ENCODE assay signal across 8 cellular contexts in genomic region chr17:9576521-9577401, GRCh38. TPM values are rescaled to one million over a fixed set of nuclear protein-coding genes. Genes with fewer than 3 reads are reported as not detected.
DNase-seq lines count a peak whose midpoint lies in the region; ATAC-seq, FAIRE-seq and TF ChIP-seq lines count a peak whose summit lies in the region.

A gene with protein sequence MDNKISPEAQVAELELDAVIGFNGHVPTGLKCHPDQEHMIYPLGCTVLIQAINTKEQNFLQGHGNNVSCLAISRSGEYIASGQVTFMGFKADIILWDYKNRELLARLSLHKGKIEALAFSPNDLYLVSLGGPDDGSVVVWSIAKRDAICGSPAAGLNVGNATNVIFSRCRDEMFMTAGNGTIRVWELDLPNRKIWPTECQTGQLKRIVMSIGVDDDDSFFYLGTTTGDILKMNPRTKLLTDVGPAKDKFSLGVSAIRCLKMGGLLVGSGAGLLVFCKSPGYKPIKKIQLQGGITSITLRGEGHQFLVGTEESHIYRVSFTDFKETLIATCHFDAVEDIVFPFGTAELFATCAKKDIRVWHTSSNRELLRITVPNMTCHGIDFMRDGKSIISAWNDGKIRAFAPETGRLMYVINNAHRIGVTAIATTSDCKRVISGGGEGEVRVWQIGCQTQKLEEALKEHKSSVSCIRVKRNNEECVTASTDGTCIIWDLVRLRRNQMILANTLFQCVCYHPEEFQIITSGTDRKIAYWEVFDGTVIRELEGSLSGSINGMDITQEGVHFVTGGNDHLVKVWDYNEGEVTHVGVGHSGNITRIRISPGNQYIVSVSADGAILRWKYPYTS (plus strand): TSS chr17:9576642. CDS start chr17:9576696, 54 bp downstream.

- CTCF ChIA-PET in endothelial cell of umbilical vein (lab: Charles Lee), result interaction anchor here (0.6 to 5.6 kb wide), 17 partner anchors 9 to 1040 kb away, joined by 3 to 64 read pairs (median 5); no protein-coding TSS in a partner anchor

- H3K27me3 ChIP-seq in endothelial cell of umbilical vein (ENCODE audit: control insufficient read depth in 2 of 2, insufficient read depth in 2 of 2, low read length in 2 of 2), result no peaks in the 10 kb centered on the region

- no peaks in the 10 kb centered on the region for H4K20me1 ChIP-seq in endothelial cell of umbilical vein (replicated peaks; ENCODE audit: control insufficient read depth, extremely low read depth, insufficient read depth, low read length)

- no TSS peak for BruUV-seq in endothelial cell of umbilical vein (replicated peaks; lab: Mats Ljungman, UMichigan)

- peak within 1 kb of the TSS; percentile 97 for H2AFZ ChIP-seq in endothelial cell of umbilical vein (ENCODE audit: low read depth, low read length)

- ATAC-seq in HG03039 (IDR thresholded peaks at IDR 0.05; ENCODE audit: unreplicated experiment) (peak; percentile 48), HG02759 (IDR thresholded peaks at IDR 0.05; ENCODE audit: unreplicated experiment) (no peak)

- H3K9me3 ChIP-seq in endothelial cell of umbilical vein (replicated peaks; ENCODE audit: control insufficient read depth, insufficient read depth, low read length), result no peaks in the 10 kb centered on the region

- intact Hi-C loops in endothelial cell of umbilical vein (cut with micrococcal nuclease), result loop anchor here (1.0 kb wide), 1 partner anchor 192 kb away; no protein-coding TSS in a partner anchor

- dilution Hi-C loops in endothelial cell of umbilical vein (cut with MboI; ENCODE audit: extremely low pct_ligation_motif_present, low sequenced_read_pairs), result no loop called here

- peak within 1 kb of the TSS; percentile 8 for H3K27ac ChIP-seq in endothelial cell of umbilical vein (ENCODE audit: insufficient read depth, low read depth, low read length)

- peak within 1 kb of the TSS; percentile 59 to 89 (median 76) for H3K4me3 ChIP-seq in endothelial cell of umbilical vein (replicated peaks in 1 of 3; ENCODE audit: insufficient read depth in 1 of 3, low read depth in 1 of 3, low read length in 3 of 3)

- peak within 1 kb of the TSS; percentile 89 for H3K9ac ChIP-seq in endothelial cell of umbilical vein (replicated peaks; ENCODE audit: extremely low read depth, insufficient read depth, low read length)

- no peak for TF ChIP-seq POLR2A in endothelial cell of umbilical vein (IDR thresholded peaks at IDR 0.05; ENCODE audit: low read depth, low read length)

- TF ChIP-seq CTCF in endothelial cell of umbilical vein (IDR thresholded peaks at IDR 0.05; ENCODE audit: extremely low read depth in 1 of 2, insufficient read depth in 1 of 2, low read depth in 1 of 2, low read length in 2 of 2), result peak; percentile 76 to 78

- H3K4me1 ChIP-seq in endothelial cell of umbilical vein (ENCODE audit: control insufficient read depth, extremely low read depth, insufficient read depth, low read length), result peaks cover 19% of the 10 kb centered on the region

- POLR2A ChIA-PET in endothelial cell of umbilical vein (lab: Charles Lee), result no interaction called here

- peaks cover 9% of the 10 kb centered on the region for H3K79me2 ChIP-seq in endothelial cell of umbilical vein (ENCODE audit: control insufficient read depth, insufficient read depth, low read length)

- no peaks in the 10 kb centered on the region for H3K9me1 ChIP-seq in endothelial cell of umbilical vein (replicated peaks; ENCODE audit: control insufficient read depth, extremely low read depth, insufficient read depth, low read length)

- peak within 1 kb of the TSS; percentile 98 for H3K4me2 ChIP-seq in endothelial cell of umbilical vein (ENCODE audit: insufficient read depth, low read length)

- DNase-seq in Daoy (ENCODE audit: low read depth), result peak; percentile 73
- peak; percentile 21 for DNase-seq in NOMO-1 treated with dmso at 0.1 percent for 144 hours (lab: John Stamatoyannopoulos, UW; ENCODE audit: unreplicated experiment)
- DNase-seq in activated T-cell treated with anti-CD3 and anti-CD28 coated beads for 1 hour (ENCODE audit: low read depth), result peak; percentile 61
- DNase-seq in endothelial cell of umbilical vein (ENCODE audit: low read depth, low spot score), result peak; percentile 77
- DNase-seq in middle frontal gyrus (ENCODE audit: extremely low spot score, low spot score), result peak; percentile 71
- DNase-seq in stimulated activated CD8-positive, alpha-beta memory T cell treated with anti-CD3 and anti-CD28 coated beads, Interleukin-15, amount 100 ng/mL, for 4 hours (ENCODE audit: low read depth in 2 of 2), result peak; percentile 53 to 64

- peak; percentile 78 for FAIRE-seq in endothelial cell of umbilical vein (lab: Jason Lieb, UNC)

- H3K36me3 ChIP-seq in endothelial cell of umbilical vein (ENCODE audit: control insufficient read depth in 2 of 2, extremely low read depth in 1 of 2, insufficient read depth in 2 of 2, low read length in 2 of 2), result no peaks in the 10 kb centered on the region

TF ChIP-seq in endothelial cell of umbilical vein, 7 proteins besides CTCF, POLR2A, EP300 and RAD21:
- no peak for TF ChIP-seq EZH2 (IDR thresholded peaks at IDR 0.05; ENCODE audit: borderline replicate concordance, low read depth, low read length, severe bottlenecking)
- no peak for TF ChIP-seq MAX (IDR thresholded peaks at IDR 0.05; ENCODE audit: insufficient read depth, insufficient read length)
- TF ChIP-seq FOS (IDR thresholded peaks at IDR 0.05; ENCODE audit: borderline replicate concordance, insufficient read depth, low read length), result no peak
- TF ChIP-seq JUN (IDR thresholded peaks at IDR 0.05; ENCODE audit: borderline replicate concordance, insufficient read depth, insufficient read length, low read depth), result no peak
- no peak for TF ChIP-seq MYC (IDR thresholded peaks at IDR 0.05; ENCODE audit: low read depth, low read length)
- no peak for TF ChIP-seq GATA2 (IDR thresholded peaks at IDR 0.05; ENCODE audit: insufficient read depth, insufficient read length, low read depth, low read length)
- TF ChIP-seq POLR2AphosphoS5 (IDR thresholded peaks at IDR 0.05; ENCODE audit: insufficient read depth, low read depth, low read length), result no peak

RNA-seq across cellular contexts. Expression of the gene that starts here (rescaled TPM):
- total RNA-seq in Daoy (2014; rRNA removed; shearing (Covaris generic)), result not detected in 2 replicates
- not detected in 2 replicates for total RNA-seq in endothelial cell of umbilical vein
- polyA plus RNA-seq in endothelial cell of umbilical vein, result not detected in 2 replicates
- not detected in 2 replicates for polyA plus RNA-seq in endothelial cell of umbilical vein (2011; cell fraction: cytosol; rRNA removed)
- not detected in 2 replicates for polyA plus RNA-seq in endothelial cell of umbilical vein (2011; cell fraction: nucleus; rRNA removed)
- not detected in 2 replicates for polyA plus RNA-seq in endothelial cell of umbilical vein (2012)
- polyA minus RNA-seq in endothelial cell of umbilical vein, result not detected in 2 replicates
- polyA minus RNA-seq in endothelial cell of umbilical vein (2011; cell fraction: cytosol; rRNA and poly(A)+ RNA removed), result not detected
- polyA minus RNA-seq in endothelial cell of umbilical vein (2011; cell fraction: nucleus; rRNA and poly(A)+ RNA removed), result not detected in 2 replicates

Comparison
In these comparisons a context has a peak if more than half of its experiments do, and no peak if none do; other contexts are left out.
1. Peak in DNase-seq in Daoy; RNA of the gene not detected or under 1 TPM.
2. Peak in DNase-seq, H3K4me3 ChIP-seq, H3K27ac ChIP-seq, H3K9ac ChIP-seq and H3K4me2 ChIP-seq in endothelial cell of umbilical vein; RNA of the gene not detected or under 1 TPM.
3. DNase-seq: peak in every context shown above with its lines; median percentile 77 in endothelial cell of umbilical vein; 73 in Daoy; 71 in middle frontal gyrus; 61 in activated T-cell treated with anti-CD3 and anti-CD28 coated beads for 1 hour; 58 in stimulated activated CD8-positive, alpha-beta memory T cell treated with anti-CD3 and anti-CD28 coated beads, Interleukin-15, amount 100 ng/mL, for 4 hours; 21 in NOMO-1 treated with dmso at 0.1 percent for 144 hours.